26 cellular contexts compared by ENCODE assay signal in genomic region chr1:216908116-216908515, GRCh38.
DNase-seq lines count a peak whose midpoint lies in the region; ATAC-seq, FAIRE-seq and TF ChIP-seq lines count a peak whose summit lies in the region.
"Had no signal": no experiment of that assay in that cellular context is flagged by ENCODE, and none has a peak within 500 bp of the region (broad histone marks: within the 10 kb centered on the region; RNA-seq: fewer than 3 reads in every experiment).

No MANE protein-coding gene starts in this region.

- H3K27me3 ChIP-seq in small intestine (ENCODE audit: control insufficient read depth in 2 of 2, insufficient read depth in 2 of 2, low read length in 2 of 2) (no peaks in the 10 kb centered on the region), testis (no peaks in the 10 kb centered on the region), neuronal stem cell (ENCODE audit: control insufficient read depth in 3 of 3, insufficient read depth in 3 of 3, low read depth in 1 of 3, low read length in 3 of 3) (no peaks in the 10 kb centered on the region)
- H3K27me3 ChIP-seq: BLaER1 had no signal

- peak; percentile 52 for ATAC-seq in left colon

- no peak overlapping the region for H3K4me3 ChIP-seq in small intestine (ENCODE audit: low read depth in 1 of 2, low read length in 2 of 2)
- H3K4me3 ChIP-seq in testis = no peak overlapping the region
- no peak overlapping the region for H3K4me3 ChIP-seq in neuronal stem cell (ENCODE audit: low read length in 2 of 2)
- H3K4me3 ChIP-seq: BLaER1 had no signal

- no peak overlapping the region for H2AFZ ChIP-seq in neuronal stem cell (ENCODE audit: low read length)

- H3K4me2 ChIP-seq in neuronal stem cell (ENCODE audit: insufficient read depth, low read length, poor library complexity, severe bottlenecking) = no peak overlapping the region
- H3K4me2 ChIP-seq: BLaER1 had no signal

- H4K8ac ChIP-seq in neuronal stem cell (ENCODE audit: low read depth, low read length) = no peak overlapping the region

- no peak overlapping the region for H2BK12ac ChIP-seq in neuronal stem cell (ENCODE audit: low read length)

- no peak overlapping the region for H3K23ac ChIP-seq in neuronal stem cell (ENCODE audit: low read depth, low read length, poor library complexity)

- H2BK15ac ChIP-seq in neuronal stem cell (ENCODE audit: low read length) = no peak overlapping the region

- no peak overlapping the region for H4K91ac ChIP-seq in neuronal stem cell (ENCODE audit: low read depth, low read length, poor library complexity)

- H3K79me1 ChIP-seq in neuronal stem cell (ENCODE audit: low read depth, low read length) = no peaks in the 10 kb centered on the region

- no peak overlapping the region for H3K14ac ChIP-seq in neuronal stem cell (ENCODE audit: low read length)

- no peak overlapping the region for H3K9ac ChIP-seq in neuronal stem cell (ENCODE audit: low read depth, low read length, poor library complexity)
- H3K9ac ChIP-seq: BLaER1 had no signal

- no peak overlapping the region for H3K4ac ChIP-seq in neuronal stem cell (ENCODE audit: low read length)

- TF ChIP-seq POLR2A in testis (IDR thresholded peaks at IDR 0.05) = no peak

- H3K36me3 ChIP-seq in small intestine (ENCODE audit: control insufficient read depth in 2 of 2, insufficient read depth in 2 of 2, low read length in 2 of 2) = no peaks in the 10 kb centered on the region
- no peaks in the 10 kb centered on the region for H3K36me3 ChIP-seq in testis (ENCODE audit: low read depth, missing control alignments)
- H3K36me3 ChIP-seq in neuronal stem cell (replicated peaks in 1 of 2; ENCODE audit: control insufficient read depth in 2 of 2, insufficient read depth in 2 of 2, low read length in 2 of 2) = no peaks in the 10 kb centered on the region
- H3K36me3 ChIP-seq: BE2C, BLaER1 had no signal

- no peak for FAIRE-seq in small intestine (lab: Jason Lieb, UNC)
- FAIRE-seq: A204.1, GM12891, GM19239 had no signal

- peaks cover 0 to 3% of the 10 kb centered on the region in 2 donors for H3K4me1 ChIP-seq in small intestine (ENCODE audit: control insufficient read depth in 2 of 2, insufficient read depth in 1 of 2, low read depth in 1 of 2, low read length in 1 of 2)
- H3K4me1 ChIP-seq in testis = no peaks in the 10 kb centered on the region
- peaks cover 3 to 10% of the 10 kb centered on the region in 2 donors for H3K4me1 ChIP-seq in neuronal stem cell (ENCODE audit: control insufficient read depth in 2 of 2, insufficient read depth in 1 of 2, low read depth in 1 of 2, low read length in 2 of 2)
- H3K4me1 ChIP-seq: BE2C, BLaER1 had no signal

- no peak for TF ChIP-seq CTCF in testis (IDR thresholded peaks at IDR 0.05)
- TF ChIP-seq CTCF in GM10266 (IDR thresholded peaks at IDR 0.05; ENCODE audit: control insufficient read depth, insufficient read depth, low read depth, missing control alignments) = no peak

- no peak overlapping the region for H2AK5ac ChIP-seq in neuronal stem cell (ENCODE audit: low read depth, low read length)

- no peak overlapping the region for H2BK120ac ChIP-seq in neuronal stem cell (ENCODE audit: low read depth, low read length)

- peak overlapping the region in 1 of 2 donors; percentile 11 for H3K27ac ChIP-seq in small intestine (ENCODE audit: low read depth in 1 of 2, low read length in 1 of 2)
- no peak overlapping the region for H3K27ac ChIP-seq in testis
- H3K27ac ChIP-seq in neuronal stem cell (replicated peaks; ENCODE audit: low read length) = no peak overlapping the region
- no peak overlapping the region for H3K27ac ChIP-seq in caudate nucleus (ENCODE audit: low read depth, low read length)
- H3K27ac ChIP-seq: BLaER1 had no signal

- H3K18ac ChIP-seq in neuronal stem cell (ENCODE audit: low read length) = no peak overlapping the region

- DNase-seq in NCI-H69 (lab: John Stamatoyannopoulos, UW) (peak; percentile 22), left colon (no peak), small intestine (peak; percentile 88), testis (no peak), GM10266 (ENCODE audit: extremely low spot score) (no peak), neuronal stem cell (ENCODE audit: low spot score) (no peak), caudate nucleus (lab: John Stamatoyannopoulos, UW) (no peak)
- DNase-seq: 8988T; ACHN; BE2C; C1 segment of cervical spinal cord; CD4-positive, alpha-beta memory T cell; CD4-positive, CD25-positive, alpha-beta regulatory T cell; CD8-positive, alpha-beta memory T cell; COR-L47; DMS 273 treated with DMSO at 0.1 percent for 48 hours; DMS153; DMS53; DMS79; DND-41; EL; GDM1 had no signal

- WGBS in small intestine, 3 donors = 64 to 84% (median 74%) methylated on average over 3 of the region's 3 CpGs
- WGBS in testis, 2 donors = 65 to 82% methylated on average over 3 of the region's 3 CpGs
- WGBS in neuronal stem cell (ENCODE audit: extremely low coverage in 2 of 2, insufficient read length in 2 of 2, insufficient replicate concordance in 1 of 2), 2 donors = no CpG with 5 or more reads among the region's 3 CpGs

- intact Hi-C loops in left colon (cut with DNase I, micrococcal nuclease) = no loop called here
- intact Hi-C loops in testis (cut with DNase I; ENCODE audit: low total_unique reads) = no loop called here

- H2BK5ac ChIP-seq in neuronal stem cell (ENCODE audit: low read length) = no peak overlapping the region

- H3K9me3 ChIP-seq in small intestine (ENCODE audit: control insufficient read depth, low read depth) (no peaks in the 10 kb centered on the region), testis (no peaks in the 10 kb centered on the region), neuronal stem cell (replicated peaks in 1 of 2; ENCODE audit: control insufficient read depth in 2 of 2, insufficient read depth in 1 of 2, low read depth in 1 of 2, low read length in 2 of 2) (no peaks in the 10 kb centered on the region)
- H3K9me3 ChIP-seq: BE2C, BLaER1 had no signal

Comparison
In these comparisons a context has a peak if more than half of its experiments do, and no peak if none do; other contexts are left out.
1. DNase-seq: peak in NCI-H69 (single experiment) and small intestine (single experiment); none in left colon (0 of 2), testis (single experiment), GM10266 (single experiment), neuronal stem cell (single experiment) and caudate nucleus (0 of 61).